1 cellular context compared by ENCODE assay signal in genomic region chr6:155171109-155171746, GRCh38.
TF ChIP-seq lines count a peak whose summit lies in the region.

No MANE protein-coding gene starts in this region.

TF ChIP-seq in K562, 482 proteins besides CTCF, POLR2A, EP300 and RAD21 (continued from another document):
- TF ChIP-seq ARID3A (IDR thresholded peaks at IDR 0.05; ENCODE audit: borderline replicate concordance, low read depth, low read length) (0 out of 2 replicates have a peak, but pooled peaks have one; percentile 17), MBD1 (CRISPR knock-in tag; IDR thresholded peaks at IDR 0.05) (no peak), MYBL2 (IDR thresholded peaks at IDR 0.05; ENCODE audit: low read depth) (0 out of 2 replicates have a peak, but pooled peaks have one; percentile 21), MYBL2 (CRISPR knock-in tag; IDR thresholded peaks at IDR 0.05; ENCODE audit: borderline replicate concordance) (no peak), CEBPG (CRISPR knock-in tag; IDR thresholded peaks at IDR 0.05) (no peak), CEBPG (tag; conservative IDR thresholded peaks at IDR 0.05 in 1 of 2, IDR thresholded peaks at IDR 0.05 in 1 of 2) (peak; percentile 39; a peak in 2 of 4 replicates), FOSL1 (tag; conservative IDR thresholded peaks at IDR 0.05) (peak; percentile 94), PBX2 (CRISPR knock-in tag; IDR thresholded peaks at IDR 0.05; ENCODE audit: low read depth) (no peak), PBX2 (tag; conservative IDR thresholded peaks at IDR 0.05; ENCODE audit: low read depth) (peak; percentile 63), JUND (IDR thresholded peaks at IDR 0.05; ENCODE audit: borderline replicate concordance, low read depth, low read length) (peak; percentile 38; the same call in 1 of the 2 replicates), JUND (tag; IDR thresholded peaks at IDR 0.05; ENCODE audit: borderline replicate concordance, low read depth, low read length) (no peak)
